ENCODE assay signal across 33 cellular contexts in the genomic region with DNA sequence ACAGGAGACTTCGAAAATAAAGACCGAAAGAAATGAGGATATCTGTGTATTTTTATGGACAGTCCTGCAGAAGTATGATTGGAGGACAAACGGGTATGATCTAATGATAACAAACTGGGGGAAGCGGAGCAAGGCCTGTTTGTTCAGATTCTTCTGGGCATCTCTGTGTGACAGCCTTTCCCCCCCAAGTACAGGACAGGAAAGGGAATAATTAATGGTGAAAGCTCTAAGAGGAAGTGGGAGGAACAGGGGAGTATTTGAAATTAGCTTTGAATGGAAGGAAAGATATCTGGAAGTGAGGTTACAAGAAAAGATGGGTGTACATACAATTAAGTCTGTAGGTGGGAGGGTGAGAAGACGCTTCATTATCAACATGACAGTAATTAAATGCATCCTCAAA.
"Had no signal": no experiment of that assay in that cellular context is flagged by ENCODE, and none has a peak within 500 bp of the region (broad histone marks: within the 10 kb centered on the region; RNA-seq: fewer than 3 reads in every experiment).

No MANE protein-coding gene starts in this region.

- H3K4me3 ChIP-seq: MG63 had no signal

- H3K27ac ChIP-seq: KMS-11 had no signal

- H3K36me3 ChIP-seq: MG63 had no signal

- H3K4me2 ChIP-seq: KMS-11 had no signal

- H3K27me3 ChIP-seq: MG63 had no signal

- H3K9me3 ChIP-seq: MG63 had no signal

- DNase-seq: Karpas-422, Kasumi-1, KG1, MG63, MM.1S, MV-4-11, NCI-H1048, NCI-H1092, NCI-H1092 treated with DMSO at 0.1 percent for 48 hours, NCI-H1105, NCI-H1105 treated with DMSO at 0.1 percent for 48 hours, NCI-H1417, NCI-H1417 treated with DMSO at 0.1 percent for 48 hours, NCI-H1436, NCI-H1436 treated with DMSO at 0.1 percent for 48 hours, NCI-H1694, NCI-H1694 treated with DMSO at 0.1 percent for 48 hours, NCI-H187, NCI-H187 treated with DMSO at 0.1 percent for 48 hours, NCI-H1930, NCI-H2029, NCI-H2029 treated with DMSO at 0.1 percent for 48 hours, NCI-H2081, NCI-H2081 treated with DMSO at 0.1 percent for 48 hours, NCI-H2107, NCI-H2171, NCI-H2171 treated with DMSO at 0.1 percent for 48 hours, NCI-H2227 treated with DMSO at 0.1 percent for 48 hours, NCI-H226, NCI-H345, NCI-H446, NCI-H446 treated with DMSO at 0.1 percent for 48 hours had no signal

- H3K9ac ChIP-seq: KMS-11 had no signal
